25 cellular contexts compared by ENCODE assay signal in the genomic region with DNA sequence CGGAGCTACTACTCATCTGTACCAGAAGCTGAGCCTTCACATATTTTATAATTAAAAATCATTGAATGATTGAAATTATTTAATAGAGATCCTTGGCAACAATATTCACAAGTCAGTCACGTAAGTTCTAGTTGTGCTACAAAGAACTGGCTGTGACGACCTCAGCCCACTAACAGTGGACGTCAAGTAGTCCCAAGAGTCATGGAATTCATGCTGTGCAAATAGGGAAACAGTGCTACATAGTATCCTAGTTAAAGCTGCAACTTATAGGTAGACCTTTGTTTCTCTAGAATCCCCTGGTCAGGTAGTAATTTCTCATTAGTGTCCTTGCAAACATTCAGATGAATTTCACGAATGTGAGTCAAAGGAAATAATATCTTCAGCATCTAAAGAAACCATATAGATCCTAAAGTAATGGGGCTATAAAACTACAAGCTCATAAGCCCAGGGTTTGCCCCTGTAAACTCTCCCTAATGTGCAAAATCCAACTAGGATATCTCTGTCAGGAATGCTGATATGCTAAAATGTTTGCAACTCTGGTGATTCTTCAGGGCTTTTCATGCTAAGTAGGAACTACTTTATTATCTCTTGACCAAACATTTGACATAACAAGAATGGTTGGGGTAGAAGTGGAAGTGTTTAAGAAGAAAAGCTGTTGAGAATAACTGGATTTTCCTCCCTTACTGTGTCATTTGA. TPM values are rescaled to one million over a fixed set of nuclear protein-coding genes. Genes with fewer than 3 reads are reported as not detected.
"Had no signal": no experiment of that assay in that cellular context is flagged by ENCODE, and none has a peak within 500 bp of the region (broad histone marks: within the 10 kb centered on the region; RNA-seq: fewer than 3 reads in every experiment).

No MANE protein-coding gene starts in this region.

- H3K27me3 ChIP-seq: colonic mucosa, esophagus squamous epithelium, left lung, suprapubic skin, thyroid gland had no signal

- H3K9me3 Mint-ChIP-seq: memory B cell, mesothelial cell of epicardium, nephron, type B pancreatic cell had no signal

- H3K4me3 Mint-ChIP-seq: memory B cell, mesothelial cell of epicardium, nephron, type B pancreatic cell had no signal

- H3K27ac Mint-ChIP-seq: memory B cell, mesothelial cell of epicardium, nephron, type B pancreatic cell had no signal

- H3K4me1 Mint-ChIP-seq: memory B cell, nephron had no signal

- FAIRE-seq: islet of Langerhans, urothelium cell line had no signal

- ATAC-seq: left lung; lower lobe of right lung; psoas muscle; sciatic nerve; stimulated activated naive CD8-positive, alpha-beta T cell treated with anti-CD3 and anti-CD28 coated beads, Interleukin-15, Interleukin-2, amounts not matched to agents 100 U/mL and 50 U/mL, for 24 hours had no signal

- H3K4me3 ChIP-seq: colonic mucosa, esophagus squamous epithelium, left lung, lower lobe of right lung, psoas muscle, suprapubic skin, thyroid gland had no signal

- H3K27ac ChIP-seq: colonic mucosa, esophagus squamous epithelium, left lung, lower lobe of right lung, psoas muscle, suprapubic skin, thyroid gland had no signal

- H3K9me3 ChIP-seq: colonic mucosa, esophagus squamous epithelium, left lung, lower lobe of right lung, psoas muscle, suprapubic skin, thyroid gland had no signal

- DNase-seq: colonic mucosa; dermis blood vessel endothelial cell; esophagus squamous epithelium; foreskin fibroblast; head of caudate nucleus; hypothalamus; kidney glomerular epithelial cell; left lung; lower lobe of right lung; occipital lobe; psoas muscle; retina; stimulated activated naive CD8-positive, alpha-beta T cell treated with anti-CD3 and anti-CD28 coated beads, Interleukin-15, Interleukin-2, amounts not matched to agents 100 U/mL and 50 U/mL, for 24 hours; thyroid gland had no signal

- H3K36me3 ChIP-seq: colonic mucosa, left lung, lower lobe of right lung, suprapubic skin had no signal

- H3K4me1 ChIP-seq: colonic mucosa, esophagus squamous epithelium, left lung, lower lobe of right lung, psoas muscle, suprapubic skin, thyroid gland had no signal

- H3K36me3 Mint-ChIP-seq: memory B cell, mesothelial cell of epicardium, type B pancreatic cell had no signal

RNA-seq across cellular contexts. Expression of a gene that starts 44.9 kb away (rescaled TPM):
- total RNA-seq: cerebellum, colonic mucosa, dermis blood vessel endothelial cell, epithelial cell of proximal tubule, esophagus squamous epithelium, left lung, lower lobe of right lung, mesothelial cell of epicardium, occipital lobe, psoas muscle, sciatic nerve, skeletal muscle tissue, suprapubic skin, thyroid gland had no signal
- polyA plus RNA-seq: psoas muscle had no signal
